9 cellular contexts compared by ENCODE assay signal in the genomic region with DNA sequence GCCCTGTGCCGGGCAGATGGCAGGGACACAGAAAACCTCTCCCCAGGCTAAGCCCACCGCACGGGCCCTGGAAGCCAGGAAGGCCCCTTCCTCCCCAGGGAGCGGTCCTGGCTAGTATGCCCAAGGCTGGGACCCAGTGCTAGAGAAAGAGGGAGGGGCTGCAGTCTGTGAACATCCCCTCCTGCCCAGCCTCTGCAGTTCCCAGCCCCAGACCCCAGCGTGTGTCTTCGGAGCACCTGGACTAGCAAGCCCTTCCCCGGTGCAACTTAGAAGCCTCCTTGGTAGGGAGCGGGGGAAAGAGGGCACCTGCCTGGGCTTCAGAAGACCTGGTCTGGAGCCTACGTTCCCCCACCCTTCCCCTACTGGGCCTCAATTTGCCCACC. TPM values are rescaled to one million over a fixed set of nuclear protein-coding genes. Genes with fewer than 3 reads are reported as not detected.
DNase-seq lines count a peak whose midpoint lies in the region; ATAC-seq, FAIRE-seq and TF ChIP-seq lines count a peak whose summit lies in the region.
"Had no signal": no experiment of that assay in that cellular context is flagged by ENCODE, and none has a peak within 500 bp of the region (broad histone marks: within the 10 kb centered on the region; RNA-seq: fewer than 3 reads in every experiment).

No MANE protein-coding gene starts in this region.

- POLR2A ChIA-PET in MCF 10A (lab: Yijun Ruan, JAX): interaction anchor here (0.6 to 6.3 kb wide), 17 partner anchors 13 to 137 kb away, joined by 3 to 63 read pairs (median 5); partner anchors contain the start of genes ACOT7, KLHL21, NOL9 and ZBTB48

- no peaks in the 10 kb centered on the region for H3K9me1 ChIP-seq in keratinocyte (ENCODE audit: control insufficient read depth, extremely low read depth, insufficient read depth, low read length)

- intact Hi-C loops in MCF 10A (cut with micrococcal nuclease): loop anchor here (10.0 kb wide), 1 partner anchor 155 kb away; no protein-coding TSS in a partner anchor
- intact Hi-C loops in breast epithelium (cut with DNase I; ENCODE audit: low total_unique reads): loop anchor here (10.0 kb wide), 1 partner anchor 45 kb away; no protein-coding TSS in a partner anchor
- intact Hi-C loops in vagina (cut with DNase I): loop anchor here (10.0 kb wide), 1 partner anchor 155 kb away; no protein-coding TSS in a partner anchor

- no peaks in the 10 kb centered on the region for H3K27me3 ChIP-seq in breast epithelium
- no peaks in the 10 kb centered on the region for H3K27me3 ChIP-seq in SU-DHL-6 (ENCODE audit: low read length)
- no peaks in the 10 kb centered on the region for H3K27me3 ChIP-seq in keratinocyte (ENCODE audit: control insufficient read depth, extremely low read depth, insufficient read depth, low read length)
- no peaks in the 10 kb centered on the region for H3K27me3 ChIP-seq in vagina

- H3K4me1 Mint-ChIP-seq in MCF 10A (ENCODE audit: insufficient read depth, unreplicated experiment): peaks cover 38% of the 10 kb centered on the region

- DNase-seq in MCF 10A (ENCODE audit: unreplicated experiment) (no peak), breast epithelium (ENCODE audit: low spot score in 2 of 2) (no peak), keratinocyte (ENCODE audit: low read depth, low spot score) (no peak), vagina (ENCODE audit: extremely low spot score in 2 of 2) (no peak), DMS114 treated with DMSO at 0.1 percent for 48 hours (lab: John Stamatoyannopoulos, UW; ENCODE audit: unreplicated experiment) (no peak)

- H3K27me3 Mint-ChIP-seq in MCF 10A (ENCODE audit: insufficient read depth, unreplicated experiment): no peaks in the 10 kb centered on the region

- H3K9ac ChIP-seq in SU-DHL-6 (ENCODE audit: low read length): no peak overlapping the region
- H3K9ac ChIP-seq in keratinocyte (ENCODE audit: control insufficient read depth, extremely low read depth, insufficient read depth, low read length): peak overlapping the region; percentile 100

- H3K36me3 ChIP-seq in breast epithelium (no peaks in the 10 kb centered on the region), SU-DHL-6 (ENCODE audit: low read length) (no peaks in the 10 kb centered on the region), keratinocyte (ENCODE audit: control insufficient read depth in 2 of 2, extremely low read depth in 1 of 2, insufficient read depth in 2 of 2, low read length in 2 of 2) (peaks cover 1 to 12% of the 10 kb centered on the region in 2 experiments), vagina (no peaks in the 10 kb centered on the region)

- CTCF ChIA-PET in MCF 10A (lab: Yijun Ruan, JAX): interaction anchor here (0.6 to 4.9 kb wide), 16 partner anchors 9 to 145 kb away, joined by 3 to 26 read pairs (median 4); partner anchors contain the start of genes NOL9 and TAS1R1

- TF ChIP-seq CTCF in MCF 10A (IDR thresholded peaks at IDR 0.05; ENCODE audit: unreplicated experiment) (no peak), breast epithelium (IDR thresholded peaks at IDR 0.05) (no peak), SU-DHL-6 (IDR thresholded peaks at IDR 0.05; ENCODE audit: insufficient read depth, low read length, poor library complexity, severe bottlenecking) (no peak), keratinocyte (optimal IDR thresholded peaks at IDR 0.05 in 1 of 3, IDR thresholded peaks at IDR 0.05 in 1 of 3, conservative IDR thresholded peaks at IDR 0.05 in 1 of 3; ENCODE audit: extremely low read depth in 1 of 3, insufficient read depth in 2 of 3, low read length in 3 of 3) (no peak), vagina (IDR thresholded peaks at IDR 0.05) (no peak)

- H3K9me3 ChIP-seq in breast epithelium: no peaks in the 10 kb centered on the region
- H3K9me3 ChIP-seq in SU-DHL-6 (ENCODE audit: insufficient read depth, low read length): no peaks in the 10 kb centered on the region
- H3K9me3 ChIP-seq in keratinocyte (ENCODE audit: control insufficient read depth, low read depth, low read length): no peaks in the 10 kb centered on the region
- H3K9me3 ChIP-seq in vagina: no peaks in the 10 kb centered on the region

- FAIRE-seq in keratinocyte (lab: Jason Lieb, UNC): no peak
- FAIRE-seq: urothelium cell line had no signal

- H3K27ac Mint-ChIP-seq in MCF 10A (ENCODE audit: low read depth, unreplicated experiment): peak overlapping the region; percentile 66

- H3K9me2 ChIP-seq in SU-DHL-6 (replicated peaks; ENCODE audit: insufficient read depth, low read length): no peaks in the 10 kb centered on the region

- H3K36me3 Mint-ChIP-seq in MCF 10A (ENCODE audit: insufficient read depth, unreplicated experiment): peaks cover 7% of the 10 kb centered on the region

- TF ChIP-seq POLR2A in breast epithelium (IDR thresholded peaks at IDR 0.05) (no peak), vagina (IDR thresholded peaks at IDR 0.05) (no peak)

- H3K4me1 ChIP-seq in breast epithelium (peaks cover 0 to 12% of the 10 kb centered on the region in 2 donors), keratinocyte (ENCODE audit: control insufficient read depth, extremely low read depth, insufficient read depth, low read length) (peaks cover 62% of the 10 kb centered on the region), vagina (peaks cover 59% of the 10 kb centered on the region)

- H3K4me2 ChIP-seq in SU-DHL-6 (ENCODE audit: low read depth, low read length, poor library complexity, severe bottlenecking): peak overlapping the region; percentile 95
- peak overlapping the region; percentile 99 for H3K4me2 ChIP-seq in keratinocyte (ENCODE audit: control insufficient read depth, extremely low read depth, insufficient read depth, low read depth, low read length)

- H3K79me2 ChIP-seq in SU-DHL-6 (ENCODE audit: insufficient read depth, low read length) (no peaks in the 10 kb centered on the region), keratinocyte (ENCODE audit: control insufficient read depth, insufficient read depth, low read length) (peaks cover 25% of the 10 kb centered on the region)

- no peaks in the 10 kb centered on the region for H4K20me1 ChIP-seq in SU-DHL-6 (ENCODE audit: low read depth, low read length)
- no peaks in the 10 kb centered on the region for H4K20me1 ChIP-seq in keratinocyte (ENCODE audit: control insufficient read depth, extremely low read depth, insufficient read depth, low read length)

- no peak for ATAC-seq in GM21528 (IDR thresholded peaks at IDR 0.05; ENCODE audit: low FRiP score, unreplicated experiment)
- no peak for ATAC-seq in GM19395 (IDR thresholded peaks at IDR 0.05; ENCODE audit: unreplicated experiment)

- peak overlapping the region; percentile 77 for H3K4me3 Mint-ChIP-seq in MCF 10A (ENCODE audit: unreplicated experiment)

- H2AFZ ChIP-seq in SU-DHL-6 (ENCODE audit: low read depth, low read length, severe bottlenecking) (no peak overlapping the region), keratinocyte (ENCODE audit: control insufficient read depth, low read length) (no peak overlapping the region)

- H3K9me3 Mint-ChIP-seq in MCF 10A (ENCODE audit: unreplicated experiment): no peaks in the 10 kb centered on the region

- H3F3A ChIP-seq in SU-DHL-6 (ENCODE audit: insufficient read depth): no peaks in the 10 kb centered on the region

- dilution Hi-C loops in keratinocyte (cut with MboI; ENCODE audit: extremely low pct_ligation_motif_present, low sequenced_read_pairs): no loop called here

- H3K27ac ChIP-seq in breast epithelium: peak overlapping the region in 1 of 2 donors; percentile 19
- H3K27ac ChIP-seq in SU-DHL-6 (ENCODE audit: low read depth, low read length): no peak overlapping the region
- H3K27ac ChIP-seq in keratinocyte (ENCODE audit: control insufficient read depth, insufficient read depth, low read length): peak overlapping the region; percentile 100
- H3K27ac ChIP-seq in vagina: peak overlapping the region; percentile 90

- no TSS peak for BruUV-seq in MCF 10A (replicated peaks; lab: Mats Ljungman, UMichigan)

- H3K4me3 ChIP-seq in breast epithelium (peak overlapping the region in 1 of 3 donors; percentile 3), SU-DHL-6 (ENCODE audit: insufficient read depth, low read length, poor library complexity, severe bottlenecking) (no peak overlapping the region), keratinocyte (ENCODE audit: control insufficient read depth in 2 of 3, extremely low read depth in 1 of 3, insufficient read depth in 2 of 3, low read depth in 1 of 3, low read length in 3 of 3) (peak overlapping the region; percentile 54 to 94 (median 87)), vagina (peak overlapping the region in 1 of 2 donors; percentile 58)

RNA-seq across cellular contexts. Expression of gene PLEKHG5, which starts 2.1 kb away (rescaled TPM):
- total RNA-seq in MCF 10A (2022) (32.3 and 35.9 TPM in 2 replicates), breast epithelium (10 to 100 TPM in 2 of 3 donors, 1 to 10 TPM in 1; 7.0 to 12.0 (median 11.8) TPM), vagina (17.2 TPM)
- 11.8 to 27.7 TPM (median 13.4 TPM) in 3 replicates for polyA plus RNA-seq in keratinocyte
- 9.4 TPM for polyA plus RNA-seq in keratinocyte (2011; ENCODE audit: low read depth)
- 5.3 and 11.5 TPM in 2 replicates for polyA plus RNA-seq in keratinocyte (2011; cell fraction: cytosol; rRNA removed)
- 67.6 and 102 TPM in 2 replicates for polyA plus RNA-seq in keratinocyte (2011; cell fraction: nucleus; rRNA removed)
- polyA plus RNA-seq in keratinocyte (2012; ENCODE audit: low replicate concordance): 20.7 and 21.6 TPM in 2 replicates
- polyA minus RNA-seq in keratinocyte: 14.1 to 17.2 TPM (median 15.1 TPM) in 3 replicates
- polyA minus RNA-seq in keratinocyte (2011; cell fraction: cytosol; rRNA and poly(A)+ RNA removed): 19.6 TPM
- polyA minus RNA-seq in keratinocyte (2011; cell fraction: nucleus; rRNA and poly(A)+ RNA removed): 41.2 and 42.0 TPM in 2 replicates

RNA-seq across cellular contexts. Expression of gene TNFRSF25, which starts 23.4 kb away (rescaled TPM):
- total RNA-seq in MCF 10A (2022) (27.6 and 33.7 TPM in 2 replicates), breast epithelium (10 to 100 TPM in 2 of 3 donors, 1 to 10 TPM in 1; 3.8 to 13.1 (median 12.4) TPM), vagina (32.7 TPM)
- 12.2 to 35.8 TPM (median 12.4 TPM) in 3 replicates for polyA plus RNA-seq in keratinocyte
- 7.1 TPM for polyA plus RNA-seq in keratinocyte (2011; ENCODE audit: low read depth)
- 3.6 and 6.6 TPM in 2 replicates for polyA plus RNA-seq in keratinocyte (2011; cell fraction: cytosol; rRNA removed)
- 100 and 140 TPM in 2 replicates for polyA plus RNA-seq in keratinocyte (2011; cell fraction: nucleus; rRNA removed)
- 16.7 and 29.9 TPM in 2 replicates for polyA plus RNA-seq in keratinocyte (2012; ENCODE audit: low replicate concordance)
- polyA minus RNA-seq in keratinocyte: 11.3 to 20.1 TPM (median 11.4 TPM) in 3 replicates
- 6.1 TPM for polyA minus RNA-seq in keratinocyte (2011; cell fraction: cytosol; rRNA and poly(A)+ RNA removed)
- polyA minus RNA-seq in keratinocyte (2011; cell fraction: nucleus; rRNA and poly(A)+ RNA removed): 17.1 and 23.7 TPM in 2 replicates
